Comparison of ENCODE assay signal across 10 cellular contexts in the genomic region with DNA sequence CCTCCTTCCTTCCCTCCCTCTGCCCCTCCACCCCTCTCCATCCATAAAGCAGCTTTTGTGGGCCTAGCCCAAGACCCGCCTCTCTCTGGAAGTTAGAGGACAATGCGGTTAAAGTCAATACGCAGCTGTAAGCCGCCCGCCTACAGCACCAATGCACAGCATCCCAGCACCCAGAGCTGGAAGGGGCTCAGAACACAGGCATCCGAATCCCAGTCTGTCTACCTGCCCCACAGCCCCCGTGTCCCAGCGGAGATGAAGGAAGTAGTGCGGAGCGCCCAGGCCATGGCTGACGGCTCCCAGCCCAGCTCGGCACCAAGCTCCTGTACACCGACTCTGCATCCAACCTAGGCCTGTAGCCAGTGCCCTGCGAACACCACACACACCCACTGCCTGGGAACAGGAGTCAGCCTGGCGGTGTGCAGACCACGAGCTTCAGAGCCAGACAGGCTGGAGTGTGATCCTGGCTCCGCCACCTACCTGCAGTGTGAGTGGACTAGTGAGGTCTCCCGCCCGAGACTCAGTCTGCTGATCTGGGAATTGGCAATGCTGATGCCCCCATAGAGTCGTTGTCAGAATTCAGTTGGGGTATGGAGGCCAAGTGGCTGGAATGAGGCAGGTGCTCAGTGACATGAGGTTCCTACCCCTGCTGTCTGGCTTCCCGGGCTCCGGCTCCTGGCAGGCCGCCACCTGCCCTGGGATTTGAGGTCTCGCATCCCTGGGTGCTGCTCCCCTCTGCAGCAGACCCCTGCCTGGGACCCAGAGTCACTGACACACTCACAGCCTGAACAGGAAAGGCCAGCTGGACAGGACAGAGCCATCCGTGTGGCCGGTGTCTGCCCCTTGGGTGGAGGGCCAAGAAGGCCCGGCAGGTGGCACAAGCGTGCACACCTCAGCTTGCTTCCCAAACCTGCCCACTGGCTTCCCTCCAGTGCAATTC. TPM values are rescaled to one million over a fixed set of nuclear protein-coding genes. Genes with fewer than 3 reads are reported as not detected.
DNase-seq lines count a peak whose midpoint lies in the region; ATAC-seq and TF ChIP-seq lines count a peak whose summit lies in the region.
"Had no signal": no experiment of that assay in that cellular context is flagged by ENCODE, and none has a peak within 500 bp of the region (broad histone marks: within the 10 kb centered on the region; RNA-seq: fewer than 3 reads in every experiment).

No MANE protein-coding gene starts in this region.

- 71% methylated on average over 28 of the region's 28 CpGs; no CpG with 5 or more reads in 1 of the 2 donors for WGBS in transverse colon (ENCODE audit: low coverage in 1 of 2), 2 donors

- intact Hi-C loops in Right ventricle myocardium superior (cut with DNase I), result no loop called here
- intact Hi-C loops in transverse colon (cut with DNase I; ENCODE audit: low total_unique reads), result no loop called here

- H3K27me3 ChIP-seq in right atrium auricular region (no peaks in the 10 kb centered on the region), kidney epithelial cell (ENCODE audit: control insufficient read depth, insufficient read depth, low read length) (no peaks in the 10 kb centered on the region), transverse colon (no peaks in the 10 kb centered on the region)

- DNase-seq in Right ventricle myocardium superior (peak; percentile 37), right atrium auricular region (ENCODE audit: low spot score) (no peak), kidney epithelial cell (ENCODE audit: low read depth) (no peak), transverse colon (no peak), T-helper 9 cell (no peak), Ammon's horn (ENCODE audit: low spot score) (no peak), NCI-H526 treated with DMSO at 0.1 percent for 48 hours (lab: John Stamatoyannopoulos, UW) (no peak)
- DNase-seq: activated CD4-positive, alpha-beta T cell treated with anti-CD3 and anti-CD28 coated beads, Interleukin-2, amount 10 ng/mL, durations not matched to agents 24 days and 14 days; NCI-H1092 treated with DMSO at 0.1 percent for 48 hours had no signal

- no peaks in the 10 kb centered on the region for H3K9me3 ChIP-seq in right atrium auricular region
- H3K9me3 ChIP-seq in transverse colon, result no peaks in the 10 kb centered on the region

- in situ Hi-C loops in transverse colon (cut with MboI; ENCODE audit: low pct_ligation_motif_present in 1 of 4, low pct_unique_long_range_greater_than_20kb in 1 of 4, low sequenced_read_pairs in 3 of 4), result no loop called here

- H3K36me3 ChIP-seq in right atrium auricular region, result no peaks in the 10 kb centered on the region
- no peaks in the 10 kb centered on the region for H3K36me3 ChIP-seq in kidney epithelial cell (ENCODE audit: control insufficient read depth, insufficient read depth, low read length)
- H3K36me3 ChIP-seq in transverse colon, result no peaks in the 10 kb centered on the region

- no peak for TF ChIP-seq EP300 in transverse colon (IDR thresholded peaks at IDR 0.05; ENCODE audit: low read depth)

- TF ChIP-seq CTCF in right atrium auricular region (IDR thresholded peaks at IDR 0.05) (no peak), VCaP (conservative IDR thresholded peaks at IDR 0.05) (peak; percentile 93), kidney epithelial cell (IDR thresholded peaks at IDR 0.05; ENCODE audit: insufficient read depth, low read length, poor library complexity, severe bottlenecking) (peak; percentile 41), transverse colon (IDR thresholded peaks at IDR 0.05) (peak in 4 of 5 experiments; percentile 14 to 33 (median 27))

- no peak overlapping the region for H3K27ac ChIP-seq in right atrium auricular region
- H3K27ac ChIP-seq in VCaP, result peak overlapping the region; percentile 18; the same call in 1 of the 2 replicates
- no peak overlapping the region for H3K27ac ChIP-seq in transverse colon

- H3K4me1 ChIP-seq in right atrium auricular region (no peaks in the 10 kb centered on the region), transverse colon (no peaks in the 10 kb centered on the region)

- no peak for ATAC-seq in Right ventricle myocardium superior (ENCODE audit: poor library complexity)

- no peak overlapping the region for H3K4me3 ChIP-seq in right atrium auricular region
- no peak overlapping the region for H3K4me3 ChIP-seq in kidney epithelial cell (ENCODE audit: low read depth, low read length)
- no peak overlapping the region for H3K4me3 ChIP-seq in transverse colon

- no peak for TF ChIP-seq POLR2A in transverse colon (IDR thresholded peaks at IDR 0.05)

RNA-seq across cellular contexts. Expression of a gene that starts 45.1 kb away (rescaled TPM):
- total RNA-seq in Right ventricle myocardium superior (49.8 TPM), right atrium auricular region (10 to 100 TPM; 42.9 to 51.3 TPM), kidney epithelial cell (42.0 and 48.1 TPM in 2 replicates), transverse colon (10 to 100 TPM; 62.2 to 95.2 (median 70.3) TPM)

Comparison
In these comparisons a context has a peak if more than half of its experiments do, and no peak if none do; other contexts are left out.
1. CTCF ChIP-seq: peak in VCaP (single experiment), kidney epithelial cell (single experiment) and transverse colon (4 of 5); none in right atrium auricular region (0 of 2).